In genomic region chr1:1373051-1373450, GRCh38 we compare ENCODE assay signal across 1 cellular context.
TF ChIP-seq lines count a peak whose summit lies in the region.

No MANE protein-coding gene starts in this region.

TF ChIP-seq in neural cell, 6 proteins besides CTCF, POLR2A, EP300 and RAD21 (continued from another document):
- TF ChIP-seq, protein P1, sequence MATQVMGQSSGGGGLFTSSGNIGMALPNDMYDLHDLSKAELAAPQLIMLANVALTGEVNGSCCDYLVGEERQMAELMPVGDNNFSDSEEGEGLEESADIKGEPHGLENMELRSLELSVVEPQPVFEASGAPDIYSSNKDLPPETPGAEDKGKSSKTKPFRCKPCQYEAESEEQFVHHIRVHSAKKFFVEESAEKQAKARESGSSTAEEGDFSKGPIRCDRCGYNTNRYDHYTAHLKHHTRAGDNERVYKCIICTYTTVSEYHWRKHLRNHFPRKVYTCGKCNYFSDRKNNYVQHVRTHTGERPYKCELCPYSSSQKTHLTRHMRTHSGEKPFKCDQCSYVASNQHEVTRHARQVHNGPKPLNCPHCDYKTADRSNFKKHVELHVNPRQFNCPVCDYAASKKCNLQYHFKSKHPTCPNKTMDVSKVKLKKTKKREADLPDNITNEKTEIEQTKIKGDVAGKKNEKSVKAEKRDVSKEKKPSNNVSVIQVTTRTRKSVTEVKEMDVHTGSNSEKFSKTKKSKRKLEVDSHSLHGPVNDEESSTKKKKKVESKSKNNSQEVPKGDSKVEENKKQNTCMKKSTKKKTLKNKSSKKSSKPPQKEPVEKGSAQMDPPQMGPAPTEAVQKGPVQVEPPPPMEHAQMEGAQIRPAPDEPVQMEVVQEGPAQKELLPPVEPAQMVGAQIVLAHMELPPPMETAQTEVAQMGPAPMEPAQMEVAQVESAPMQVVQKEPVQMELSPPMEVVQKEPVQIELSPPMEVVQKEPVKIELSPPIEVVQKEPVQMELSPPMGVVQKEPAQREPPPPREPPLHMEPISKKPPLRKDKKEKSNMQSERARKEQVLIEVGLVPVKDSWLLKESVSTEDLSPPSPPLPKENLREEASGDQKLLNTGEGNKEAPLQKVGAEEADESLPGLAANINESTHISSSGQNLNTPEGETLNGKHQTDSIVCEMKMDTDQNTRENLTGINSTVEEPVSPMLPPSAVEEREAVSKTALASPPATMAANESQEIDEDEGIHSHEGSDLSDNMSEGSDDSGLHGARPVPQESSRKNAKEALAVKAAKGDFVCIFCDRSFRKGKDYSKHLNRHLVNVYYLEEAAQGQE (IDR thresholded peaks at IDR 0.05; ENCODE audit: borderline replicate concordance), result no peak
